20 cellular contexts compared by ENCODE assay signal in genomic region chr7:151902306-151902705, GRCh38. TPM values are rescaled to one million over a fixed set of nuclear protein-coding genes. Genes with fewer than 3 reads are reported as not detected.
DNase-seq lines count a peak whose midpoint lies in the region; TF ChIP-seq lines count a peak whose summit lies in the region.
"Had no signal": no experiment of that assay in that cellular context is flagged by ENCODE, and none has a peak within 500 bp of the region (broad histone marks: within the 10 kb centered on the region; RNA-seq: fewer than 3 reads in every experiment).

No MANE protein-coding gene starts in this region.

- POLR2A ChIA-PET in GM10248 (lab: Yijun Ruan, JAX): interaction anchor here (0.7 kb wide), 1 partner anchor 12 kb away, joined by 3 read pairs; no protein-coding TSS in a partner anchor

- H3K79me2 ChIP-seq in Loucy (ENCODE audit: insufficient read depth, low read length): no peaks in the 10 kb centered on the region

- H3F3A ChIP-seq in Loucy (ENCODE audit: low read depth): no peaks in the 10 kb centered on the region

- H3K4me3 Mint-ChIP-seq in immature natural killer cell: no peak overlapping the region
- H3K4me3 Mint-ChIP-seq: CD8-positive, alpha-beta T cell; H9 had no signal

- H3K27me3 ChIP-seq in H7 (ENCODE audit: control insufficient read depth, insufficient read depth, low read length) (no peaks in the 10 kb centered on the region; the same call in 1 of the 2 replicates), Loucy (ENCODE audit: insufficient read depth, low read length, poor library complexity, severe bottlenecking) (no peaks in the 10 kb centered on the region)

- CTCF ChIA-PET in GM10248 (lab: Yijun Ruan, JAX): no interaction called here

- no peak overlapping the region for H3K27ac Mint-ChIP-seq in immature natural killer cell
- H3K27ac Mint-ChIP-seq: CD8-positive, alpha-beta T cell; H9 had no signal

- peak overlapping the region; percentile 56; the same call in 1 of the 2 replicates for H2AFZ ChIP-seq in Loucy (ENCODE audit: low read length)
- H2AFZ ChIP-seq: GM23248 had no signal

- no peaks in the 10 kb centered on the region for H3K36me3 Mint-ChIP-seq in immature natural killer cell
- H3K36me3 Mint-ChIP-seq: CD8-positive, alpha-beta T cell had no signal

- no peak overlapping the region for H3K27ac ChIP-seq in coronary artery
- H3K27ac ChIP-seq: GM23248 had no signal

- TF ChIP-seq CTCF in Loucy (conservative IDR thresholded peaks at IDR 0.05; ENCODE audit: low read length): no peak
- no peak for TF ChIP-seq CTCF in coronary artery (IDR thresholded peaks at IDR 0.05)
- TF ChIP-seq CTCF in GM10248 (IDR thresholded peaks at IDR 0.05; ENCODE audit: control extremely low read depth, extremely low read depth, low read depth, missing control alignments): no peak

- no peaks in the 10 kb centered on the region for H3K9me3 Mint-ChIP-seq in immature natural killer cell
- H3K9me3 Mint-ChIP-seq: CD8-positive, alpha-beta T cell had no signal

- H3K9ac ChIP-seq in Loucy (ENCODE audit: low read depth, low read length, poor library complexity, severe bottlenecking): no peak overlapping the region
- H3K9ac ChIP-seq: GM23248 had no signal

- DNase-seq in H7 (peak; percentile 11), coronary artery (ENCODE audit: low spot score) (peak; percentile 49), mesenteric fat pad (ENCODE audit: low spot score) (peak; percentile 75), activated gamma-delta T cell treated with Interleukin-2 at 50 U/mL for 16 hours (no peak), GM10248 (ENCODE audit: extremely low spot score) (no peak), immature natural killer cell (no peak)
- no peak for DNase-seq in activated naive CD4-positive, alpha-beta T cell treated with anti-CD3 and anti-CD28 coated beads, Interleukin-2, amount 50 U/mL, for 16 hours
- DNase-seq: C1 segment of cervical spinal cord; CD8-positive, alpha-beta T cell; DMS153; DND-41; GM23248; H9 had no signal

- peaks cover 9% of the 10 kb centered on the region for H3K4me1 ChIP-seq in Loucy (ENCODE audit: insufficient read depth, low read length, poor library complexity, severe bottlenecking)
- H3K4me1 ChIP-seq: Caco-2 had no signal

- H3K36me3 ChIP-seq in H7 (replicated peaks; ENCODE audit: control insufficient read depth, insufficient read depth, low read length) (no peaks in the 10 kb centered on the region), Loucy (ENCODE audit: insufficient read depth, low read length) (no peaks in the 10 kb centered on the region)

- peak overlapping the region; percentile 46 for H3K4me2 ChIP-seq in Loucy (ENCODE audit: low read depth, low read length, poor library complexity, severe bottlenecking)

- no peak overlapping the region for H3K4me3 ChIP-seq in H7 (ENCODE audit: insufficient read depth, low read depth, low read length)
- H3K4me3 ChIP-seq in Loucy (ENCODE audit: low read length, poor library complexity, severe bottlenecking): no peak overlapping the region
- H3K4me3 ChIP-seq in coronary artery: no peak overlapping the region
- H3K4me3 ChIP-seq: GM12878, GM23248 had no signal

- H4K20me1 ChIP-seq in Loucy (ENCODE audit: insufficient read depth, low read length, poor library complexity, severe bottlenecking): no peaks in the 10 kb centered on the region

- no peaks in the 10 kb centered on the region for H3K9me3 ChIP-seq in Loucy (ENCODE audit: insufficient read depth, low read depth, low read length)
- H3K9me3 ChIP-seq: Caco-2 had no signal

- no peaks in the 10 kb centered on the region for H3K4me1 Mint-ChIP-seq in immature natural killer cell

- no peaks in the 10 kb centered on the region for H3K9me2 ChIP-seq in Loucy (replicated peaks; ENCODE audit: low read depth, low read length)

- H3K27me3 Mint-ChIP-seq in immature natural killer cell (ENCODE audit: low read depth in 3 of 3): peaks cover 0 to 15% (median 2%) of the 10 kb centered on the region in 3 donors

RNA-seq across cellular contexts. Expression of gene PRKAG2, which starts 25.4 kb away (rescaled TPM):
- total RNA-seq in H7 (2014; rRNA removed; shearing (Covaris generic)): 5.8 and 6.0 TPM in 2 replicates
- total RNA-seq in mesenteric fat pad: 61.2 TPM
- 10 to 100 TPM; 14.7 to 22.5 (median 19.1) TPM for polyA plus RNA-seq in immature natural killer cell

RNA-seq across cellular contexts. Expression of gene GALNTL5, which starts 53.9 kb away (rescaled TPM):
- not detected in 2 replicates for total RNA-seq in H7 (2014; rRNA removed; shearing (Covaris generic))
- not detected for total RNA-seq in mesenteric fat pad
- polyA plus RNA-seq in immature natural killer cell: not detected
- total RNA-seq: A172; A673; Caco-2; CD8-positive, alpha-beta T cell; GM12878; GM23248; H1; H9 had no signal
- polyA plus RNA-seq: BJ, GM12878, GM23248 had no signal

Comparison
In these comparisons a context has a peak if more than half of its experiments do, and no peak if none do; other contexts are left out.
1. DNase-seq: peak in H7 (single experiment), coronary artery (single experiment) and mesenteric fat pad (single experiment); none in activated naive CD4-positive, alpha-beta T cell treated with anti-CD3 and anti-CD28 coated beads, Interleukin-2, amount 50 U/mL, for 16 hours (single experiment), activated gamma-delta T cell treated with Interleukin-2 at 50 U/mL for 16 hours (single experiment), GM10248 (single experiment) and immature natural killer cell (0 of 3).